ENCODE assay signal across 8 cellular contexts in genomic region chr9:214488-215448, GRCh38. TPM values are rescaled to one million over a fixed set of nuclear protein-coding genes. Genes with fewer than 3 reads are reported as not detected.
DNase-seq lines count a peak whose midpoint lies in the region; ATAC-seq, FAIRE-seq and TF ChIP-seq lines count a peak whose summit lies in the region.

TSS of gene DOCK8 (plus strand) at chr9:214865. CDS start at chr9:214977, 112 bp downstream.

- H3K4me1 Mint-ChIP-seq in activated CD8-positive, alpha-beta T cell treated with anti-CD3 and anti-CD28 coated beads, Interleukin-2, amount 10 ng/mL, durations not matched to agents 7 days and 5 days (ENCODE audit: low read depth) = peaks cover 33% of the 10 kb centered on the region
- H3K4me1 Mint-ChIP-seq in naive B cell = peaks cover 20 to 33% (median 25%) of the 10 kb centered on the region in 3 donors

- TF ChIP-seq POLR2A in endothelial cell of umbilical vein (IDR thresholded peaks at IDR 0.05; ENCODE audit: low read depth, low read length) = no peak

- no peaks in the 10 kb centered on the region for H3K9me3 Mint-ChIP-seq in activated CD8-positive, alpha-beta T cell treated with anti-CD3 and anti-CD28 coated beads, Interleukin-2, amount 10 ng/mL, durations not matched to agents 7 days and 5 days (ENCODE audit: insufficient read depth)
- no peaks in the 10 kb centered on the region for H3K9me3 Mint-ChIP-seq in naive B cell

- POLR2A ChIA-PET in activated CD8-positive, alpha-beta T cell treated with anti-CD3 and anti-CD28 coated beads, Interleukin-2, amount 10 ng/mL, durations not matched to agents 7 days and 5 days (lab: Charles Lee) = interaction anchor here (0.6 to 5.8 kb wide), 10 partner anchors 10 to 76 kb away, joined by 3 to 122 read pairs (median 6); no protein-coding TSS in a partner anchor
- POLR2A ChIA-PET in endothelial cell of umbilical vein (lab: Charles Lee) = interaction anchor here (1.5 kb wide), 1 partner anchor 9 kb away, joined by 5 read pairs; no protein-coding TSS in a partner anchor

- peak; percentile 4 for FAIRE-seq in endothelial cell of umbilical vein (lab: Jason Lieb, UNC)

- H3K36me3 ChIP-seq in endothelial cell of umbilical vein (ENCODE audit: control insufficient read depth in 2 of 2, extremely low read depth in 1 of 2, insufficient read depth in 2 of 2, low read length in 2 of 2) = no peaks in the 10 kb centered on the region

- intact Hi-C loops in endothelial cell of umbilical vein (cut with micrococcal nuclease) = loop anchor here (2.0 kb wide), 2 partner anchors 92 to 102 kb away; no protein-coding TSS in a partner anchor

- in situ Hi-C loops in GM13976 (cut with MboI; ENCODE audit: low sequenced_read_pairs, unreplicated experiment) = no loop called here

- H3K9me1 ChIP-seq in endothelial cell of umbilical vein (replicated peaks; ENCODE audit: control insufficient read depth, extremely low read depth, insufficient read depth, low read length) = no peaks in the 10 kb centered on the region

- no peaks in the 10 kb centered on the region for H4K20me1 ChIP-seq in endothelial cell of umbilical vein (replicated peaks; ENCODE audit: control insufficient read depth, extremely low read depth, insufficient read depth, low read length)

- no peaks in the 10 kb centered on the region for H3K27me3 Mint-ChIP-seq in activated CD8-positive, alpha-beta T cell treated with anti-CD3 and anti-CD28 coated beads, Interleukin-2, amount 10 ng/mL, durations not matched to agents 7 days and 5 days (ENCODE audit: low read depth)
- H3K27me3 Mint-ChIP-seq in naive B cell = no peaks in the 10 kb centered on the region

- peak within 1 kb of the TSS; percentile 83 for H2AFZ ChIP-seq in endothelial cell of umbilical vein (ENCODE audit: low read depth, low read length)

- TF ChIP-seq CTCF in GM13976 (IDR thresholded peaks at IDR 0.05; ENCODE audit: borderline replicate concordance, control extremely low read depth, extremely low read depth, insufficient read depth, missing control alignments) = peak; percentile 80
- TF ChIP-seq CTCF in endothelial cell of umbilical vein (IDR thresholded peaks at IDR 0.05; ENCODE audit: extremely low read depth in 1 of 2, insufficient read depth in 1 of 2, low read depth in 1 of 2, low read length in 2 of 2) = peak; percentile 25 to 53

- H3K36me3 Mint-ChIP-seq in activated CD8-positive, alpha-beta T cell treated with anti-CD3 and anti-CD28 coated beads, Interleukin-2, amount 10 ng/mL, durations not matched to agents 7 days and 5 days (ENCODE audit: low read depth) = peaks cover 33% of the 10 kb centered on the region
- no peaks in the 10 kb centered on the region for H3K36me3 Mint-ChIP-seq in naive B cell

- peak; percentile 86 for DNase-seq in GM13976 (ENCODE audit: low spot score)
- peak; percentile 22 for DNase-seq in NCI-H146 treated with DMSO at 0.1 percent for 48 hours (lab: John Stamatoyannopoulos, UW; ENCODE audit: unreplicated experiment)
- peak; percentile 77 for DNase-seq in activated CD8-positive, alpha-beta T cell treated with anti-CD3 and anti-CD28 coated beads, Interleukin-2, amount 10 ng/mL, durations not matched to agents 7 days and 5 days
- peak; percentile 24 for DNase-seq in endothelial cell of umbilical vein (ENCODE audit: low read depth, low spot score)
- DNase-seq in naive B cell = peak; percentile 88
- DNase-seq in stimulated activated naive CD8-positive, alpha-beta T cell treated with anti-CD3 and anti-CD28 coated beads, Interleukin-15, Interleukin-2, amounts not matched to agents 100 U/mL and 50 U/mL, for 24 hours = peak; percentile 73
- DNase-seq in NCI-H774 (lab: John Stamatoyannopoulos, UW) = no peak

- no peaks in the 10 kb centered on the region for H3K79me2 ChIP-seq in endothelial cell of umbilical vein (ENCODE audit: control insufficient read depth, insufficient read depth, low read length)

- no peak within 1 kb of the TSS for H3K9ac ChIP-seq in endothelial cell of umbilical vein (replicated peaks; ENCODE audit: extremely low read depth, insufficient read depth, low read length)

- H3K27ac ChIP-seq in endothelial cell of umbilical vein (ENCODE audit: insufficient read depth, low read depth, low read length) = no peak within 1 kb of the TSS

- peak within 1 kb of the TSS; percentile 56 for H3K4me2 ChIP-seq in endothelial cell of umbilical vein (ENCODE audit: insufficient read depth, low read length)

- no TSS peak for BruUV-seq in endothelial cell of umbilical vein (replicated peaks; lab: Mats Ljungman, UMichigan)

- H3K27me3 ChIP-seq in endothelial cell of umbilical vein (ENCODE audit: control insufficient read depth in 2 of 2, insufficient read depth in 2 of 2, low read length in 2 of 2) = peaks cover 4 to 31% of the 10 kb centered on the region in 2 experiments

- H3K9me3 ChIP-seq in endothelial cell of umbilical vein (replicated peaks; ENCODE audit: control insufficient read depth, insufficient read depth, low read length) = no peaks in the 10 kb centered on the region

- CTCF ChIA-PET in activated CD8-positive, alpha-beta T cell treated with anti-CD3 and anti-CD28 coated beads, Interleukin-2, amount 10 ng/mL, durations not matched to agents 7 days and 5 days (lab: Charles Lee) = interaction anchor here (0.7 to 3.1 kb wide), 22 partner anchors 12 to 93 kb away, joined by 3 to 19 read pairs (median 4); no protein-coding TSS in a partner anchor
- CTCF ChIA-PET in endothelial cell of umbilical vein (lab: Charles Lee) = interaction anchor here (0.7 to 2.2 kb wide), 13 partner anchors 10 to 795 kb away, joined by 3 to 24 read pairs (median 4); no protein-coding TSS in a partner anchor

- H3K4me3 ChIP-seq in endothelial cell of umbilical vein (replicated peaks in 1 of 3; ENCODE audit: insufficient read depth in 1 of 3, low read depth in 1 of 3, low read length in 3 of 3) = peak within 1 kb of the TSS; percentile 51 to 54 (median 51)

- H3K4me1 ChIP-seq in endothelial cell of umbilical vein (ENCODE audit: control insufficient read depth, extremely low read depth, insufficient read depth, low read length) = peaks cover 3% of the 10 kb centered on the region

- peak within 1 kb of the TSS; percentile 88 for H3K4me3 Mint-ChIP-seq in activated CD8-positive, alpha-beta T cell treated with anti-CD3 and anti-CD28 coated beads, Interleukin-2, amount 10 ng/mL, durations not matched to agents 7 days and 5 days
- peak within 1 kb of the TSS in 7 of 8 donors; percentile 87 to 97 (median 93) for H3K4me3 Mint-ChIP-seq in naive B cell

- ATAC-seq in HG02588 (IDR thresholded peaks at IDR 0.05; ENCODE audit: unreplicated experiment) (peak; percentile 90), naive B cell (ENCODE audit: low read depth in 2 of 2) (peak; percentile 85 to 86)
- ATAC-seq in activated CD8-positive, alpha-beta T cell treated with anti-CD3 and anti-CD28 coated beads, Interleukin-2, amount 10 ng/mL, durations not matched to agents 7 days and 5 days = peak; percentile 90
- ATAC-seq in stimulated activated naive CD8-positive, alpha-beta T cell treated with anti-CD3 and anti-CD28 coated beads, Interleukin-15, Interleukin-2, amounts not matched to agents 100 U/mL and 50 U/mL, for 24 hours = peak; percentile 89

- peak within 1 kb of the TSS; percentile 89 for H3K27ac Mint-ChIP-seq in activated CD8-positive, alpha-beta T cell treated with anti-CD3 and anti-CD28 coated beads, Interleukin-2, amount 10 ng/mL, durations not matched to agents 7 days and 5 days
- peak within 1 kb of the TSS; percentile 84 to 96 (median 94) for H3K27ac Mint-ChIP-seq in naive B cell

- dilution Hi-C loops in endothelial cell of umbilical vein (cut with MboI; ENCODE audit: extremely low pct_ligation_motif_present, low sequenced_read_pairs) = no loop called here

TF ChIP-seq in endothelial cell of umbilical vein, 7 proteins besides CTCF, POLR2A, EP300 and RAD21:
- TF ChIP-seq EZH2 (IDR thresholded peaks at IDR 0.05; ENCODE audit: borderline replicate concordance, low read depth, low read length, severe bottlenecking) (peak; percentile 74), POLR2AphosphoS5 (IDR thresholded peaks at IDR 0.05; ENCODE audit: insufficient read depth, low read depth, low read length) (no peak)

RNA-seq across cellular contexts. Expression of gene DOCK8, which starts in this region (rescaled TPM):
- total RNA-seq in activated CD8-positive, alpha-beta T cell treated with anti-CD3 and anti-CD28 coated beads, Interleukin-2, amount 10 ng/mL, durations not matched to agents 7 days and 5 days = 100 to 1,000 TPM; 386 to 389 TPM
- 1.3 and 12.0 TPM in 2 replicates for total RNA-seq in endothelial cell of umbilical vein
- polyA plus RNA-seq in endothelial cell of umbilical vein (0.53 and 0.54 TPM in 2 replicates), naive B cell (ENCODE audit: low read depth in 6 of 6) (100 to 1,000 TPM in 1 of 6 donors, 10 to 100 TPM in 5; 15.3 to 109 (median 76.5) TPM)
- polyA plus RNA-seq in endothelial cell of umbilical vein (2011; cell fraction: cytosol; rRNA removed) = 0.49 and 0.51 TPM in 2 replicates
- polyA plus RNA-seq in endothelial cell of umbilical vein (2011; cell fraction: nucleus; rRNA removed) = 1.2 and 1.6 TPM in 2 replicates
- 0.16 TPM in 1 of 2 replicates, not detected in the other for polyA plus RNA-seq in endothelial cell of umbilical vein (2012)
- polyA minus RNA-seq in endothelial cell of umbilical vein = 2.9 and 7.5 TPM in 2 replicates
- polyA minus RNA-seq in endothelial cell of umbilical vein (2011; cell fraction: cytosol; rRNA and poly(A)+ RNA removed) = not detected
- polyA minus RNA-seq in endothelial cell of umbilical vein (2011; cell fraction: nucleus; rRNA and poly(A)+ RNA removed) = 3.3 and 4.0 TPM in 2 replicates

Comparison
In these comparisons a context has a peak if more than half of its experiments do, and no peak if none do; other contexts are left out.
1. RNA of gene DOCK8 (total RNA-seq): 386 to 389 TPM in activated CD8-positive, alpha-beta T cell treated with anti-CD3 and anti-CD28 coated beads, Interleukin-2, amount 10 ng/mL, durations not matched to agents 7 days and 5 days; 1.3 to 12.0 TPM in endothelial cell of umbilical vein; every median in the first group is over 10 times any median in the second.
2. RNA of gene DOCK8 (polyA plus RNA-seq): 15.3 to 109 TPM in naive B cell; 0.16 to 1.6 TPM in endothelial cell of umbilical vein; every median in the first group is over 4 times any median in the second.
3. Peak in every context shown above with its lines, with median percentiles within 50 percentile points of each other: ATAC-seq.